ENCODE assay signal across 36 cellular contexts in genomic region chr7:123996327-123996625, GRCh38. TPM values are rescaled to one million over a fixed set of nuclear protein-coding genes. Genes with fewer than 3 reads are reported as not detected.
"Had no signal": no experiment of that assay in that cellular context is flagged by ENCODE, and none has a peak within 500 bp of the region (broad histone marks: within the 10 kb centered on the region; RNA-seq: fewer than 3 reads in every experiment).

No MANE protein-coding gene starts in this region.

- H3K27me3 ChIP-seq: ascending aorta, breast epithelium, cardiac muscle cell, colonic mucosa, esophagus squamous epithelium, gastroesophageal sphincter, heart right ventricle, hepatocyte had no signal

- H3K4me1 ChIP-seq: ascending aorta, breast epithelium, colonic mucosa, esophagus squamous epithelium, gastroesophageal sphincter, heart right ventricle had no signal

- H3K27ac ChIP-seq: ascending aorta, breast epithelium, cardiac muscle cell, colonic mucosa, epithelial cell of prostate, esophagus squamous epithelium, gastroesophageal sphincter, heart right ventricle, hepatocyte, VCaP had no signal

- H3K9me3 Mint-ChIP-seq: activated naive CD4-positive, alpha-beta T cell treated with anti-CD3 and anti-CD28 coated beads, Interleukin-2, amount 10 ng/mL, durations not matched to agents 7 days and 5 days; activated naive CD8-positive, alpha-beta T cell treated with anti-CD3 and anti-CD28 coated beads, Interleukin-2, amount 10 ng/mL, durations not matched to agents 7 days and 5 days had no signal

- H3K4me3 ChIP-seq: ascending aorta, breast epithelium, cardiac muscle cell, colonic mucosa, esophagus squamous epithelium, gastroesophageal sphincter, heart right ventricle, hepatocyte had no signal

- H3K27me3 Mint-ChIP-seq: activated CD4-positive, alpha-beta memory T cell treated with anti-CD3 and anti-CD28 coated beads, Interleukin-2, amount 10 ng/mL, durations not matched to agents 7 days and 5 days; activated CD4-positive, alpha-beta T cell treated with anti-CD3 and anti-CD28 coated beads, Interleukin-2, amount 10 ng/mL, durations not matched to agents 7 days and 5 days; activated naive CD4-positive, alpha-beta T cell treated with anti-CD3 and anti-CD28 coated beads, Interleukin-2, amount 10 ng/mL, durations not matched to agents 7 days and 5 days; activated naive CD8-positive, alpha-beta T cell treated with anti-CD3 and anti-CD28 coated beads, Interleukin-2, amount 10 ng/mL, durations not matched to agents 7 days and 5 days; activated T-cell treated with anti-CD3 and anti-CD28 coated beads, Interleukin-2, amount 50 U/mL, for 24 hours; brain had no signal

- H2AFZ ChIP-seq: hepatocyte had no signal

- H3K27ac Mint-ChIP-seq: activated CD4-positive, alpha-beta memory T cell treated with anti-CD3 and anti-CD28 coated beads, Interleukin-2, amount 10 ng/mL, durations not matched to agents 7 days and 5 days; activated CD4-positive, alpha-beta T cell treated with anti-CD3 and anti-CD28 coated beads, Interleukin-2, amount 10 ng/mL, durations not matched to agents 7 days and 5 days; activated naive CD4-positive, alpha-beta T cell treated with anti-CD3 and anti-CD28 coated beads, Interleukin-2, amount 10 ng/mL, durations not matched to agents 7 days and 5 days; activated naive CD4-positive, alpha-beta T cell treated with anti-CD3 and anti-CD28 coated beads, Interleukin-2, amount 50 U/mL, for 72 hours; activated naive CD8-positive, alpha-beta T cell treated with anti-CD3 and anti-CD28 coated beads, Interleukin-2, amount 10 ng/mL, durations not matched to agents 7 days and 5 days; activated T-cell treated with anti-CD3 and anti-CD28 coated beads, Interleukin-2, amount 50 U/mL, for 24 hours; activated T-cell treated with anti-CD3 and anti-CD28 coated beads, Interleukin-2, amount 50 U/mL, for 72 hours; WTC11 had no signal

- H3K4me3 Mint-ChIP-seq: activated CD4-positive, alpha-beta memory T cell treated with anti-CD3 and anti-CD28 coated beads, Interleukin-2, amount 10 ng/mL, durations not matched to agents 7 days and 5 days; activated CD4-positive, alpha-beta T cell treated with anti-CD3 and anti-CD28 coated beads, Interleukin-2, amount 10 ng/mL, durations not matched to agents 7 days and 5 days; activated naive CD4-positive, alpha-beta T cell treated with anti-CD3 and anti-CD28 coated beads, Interleukin-2, amount 10 ng/mL, durations not matched to agents 7 days and 5 days; activated naive CD8-positive, alpha-beta T cell treated with anti-CD3 and anti-CD28 coated beads, Interleukin-2, amount 10 ng/mL, durations not matched to agents 7 days and 5 days; activated T-cell treated with anti-CD3 and anti-CD28 coated beads, Interleukin-2, amount 50 U/mL, for 24 hours; activated T-cell treated with anti-CD3 and anti-CD28 coated beads, Interleukin-2, amount 50 U/mL, for 72 hours; brain; WTC11 had no signal

- ATAC-seq: activated naive CD4-positive, alpha-beta T cell treated with anti-CD3 and anti-CD28 coated beads, Interleukin-2, amount 50 U/mL, for 72 hours; activated T-cell treated with anti-CD3 and anti-CD28 coated beads, Interleukin-2, amount 50 U/mL, for 72 hours; gastroesophageal sphincter; heart right ventricle; WTC11 had no signal

- H3K36me3 ChIP-seq: ascending aorta, breast epithelium, cardiac muscle cell, colonic mucosa, esophagus squamous epithelium, gastroesophageal sphincter, heart right ventricle had no signal

- H3K4me2 ChIP-seq: hepatocyte had no signal

- H3K36me3 Mint-ChIP-seq: activated naive CD4-positive, alpha-beta T cell treated with anti-CD3 and anti-CD28 coated beads, Interleukin-2, amount 10 ng/mL, durations not matched to agents 7 days and 5 days; activated naive CD4-positive, alpha-beta T cell treated with anti-CD3 and anti-CD28 coated beads, Interleukin-2, amount 50 U/mL, for 72 hours; activated naive CD8-positive, alpha-beta T cell treated with anti-CD3 and anti-CD28 coated beads, Interleukin-2, amount 10 ng/mL, durations not matched to agents 7 days and 5 days; brain had no signal

- DNase-seq: activated CD4-positive, alpha-beta memory T cell treated with anti-CD3 and anti-CD28 coated beads, Interleukin-2, amount 10 ng/mL, durations not matched to agents 7 days and 5 days; activated CD4-positive, alpha-beta T cell treated with anti-CD3 and anti-CD28 coated beads for 1 hour; activated CD4-positive, alpha-beta T cell treated with anti-CD3 and anti-CD28 coated beads for 4 hours; activated CD4-positive, alpha-beta T cell treated with anti-CD3 and anti-CD28 coated beads, Interleukin-2, amount 10 ng/mL, durations not matched to agents 7 days and 5 days; activated CD4-positive, alpha-beta T cell treated with anti-CD3 and anti-CD28 coated beads, Interleukin-2, amount 50 U/mL, for 4 hours; activated CD8-positive, alpha-beta memory T cell treated with anti-CD3 and anti-CD28 coated beads, Interleukin-2, amount 50 U/mL, for 48 hours; activated gamma-delta T cell; activated naive CD4-positive, alpha-beta T cell; activated naive CD4-positive, alpha-beta T cell treated with anti-CD3 and anti-CD28 coated beads, Interleukin-2, amount 10 ng/mL, durations not matched to agents 7 days and 5 days; activated naive CD8-positive, alpha-beta T cell treated with anti-CD3 and anti-CD28 coated beads, Interleukin-2, amount 10 ng/mL, durations not matched to agents 7 days and 5 days; activated T-cell treated with anti-CD3 and anti-CD28 coated beads for 4 hours; activated T-cell treated with anti-CD3 and anti-CD28 coated beads, Interleukin-2, amount 50 U/mL, for 24 hours; activated T-cell treated with anti-CD3 and anti-CD28 coated beads, Interleukin-2, amount 50 U/mL, for 72 hours; central memory CD4-positive, alpha-beta T cell; cerebellar nuclear complex; colonic mucosa; effector CD8-positive, alpha-beta T cell; esophagus squamous epithelium; foreskin melanocyte; heart right ventricle had no signal

- H3K79me2 ChIP-seq: hepatocyte had no signal

- H3K4me1 Mint-ChIP-seq: activated CD4-positive, alpha-beta memory T cell treated with anti-CD3 and anti-CD28 coated beads, Interleukin-2, amount 10 ng/mL, durations not matched to agents 7 days and 5 days; activated CD4-positive, alpha-beta T cell treated with anti-CD3 and anti-CD28 coated beads, Interleukin-2, amount 10 ng/mL, durations not matched to agents 7 days and 5 days; activated naive CD4-positive, alpha-beta T cell treated with anti-CD3 and anti-CD28 coated beads, Interleukin-2, amount 10 ng/mL, durations not matched to agents 7 days and 5 days; activated naive CD8-positive, alpha-beta T cell treated with anti-CD3 and anti-CD28 coated beads, Interleukin-2, amount 10 ng/mL, durations not matched to agents 7 days and 5 days had no signal

- H3K9me3 ChIP-seq: ascending aorta, colonic mucosa had no signal

RNA-seq across cellular contexts. Expression of gene TMEM229A, which starts 36.6 kb away (rescaled TPM):
- total RNA-seq: activated CD4-positive, alpha-beta memory T cell treated with anti-CD3 and anti-CD28 coated beads, Interleukin-2, amount 10 ng/mL, durations not matched to agents 7 days and 5 days; activated CD4-positive, alpha-beta T cell treated with anti-CD3 and anti-CD28 coated beads, Interleukin-2, amount 10 ng/mL, durations not matched to agents 7 days and 5 days; activated naive CD4-positive, alpha-beta T cell treated with anti-CD3 and anti-CD28 coated beads, Interleukin-2, amount 50 U/mL, for 72 hours; activated naive CD8-positive, alpha-beta T cell treated with anti-CD3 and anti-CD28 coated beads, Interleukin-2, amount 10 ng/mL, durations not matched to agents 7 days and 5 days; activated T-cell treated with anti-CD3 and anti-CD28 coated beads, Interleukin-2, amount 50 U/mL, for 72 hours; ascending aorta; breast epithelium; colonic mucosa; dermis microvascular lymphatic vessel endothelial cell; endothelial cell of umbilical vein; esophagus squamous epithelium; fibroblast of lung; fibroblast of villous mesenchyme; glomerular endothelial cell had no signal
- polyA plus RNA-seq: endothelial cell of umbilical vein, esophagus, fibroblast of lung, heart right ventricle, hepatocyte had no signal
